Comparison of ENCODE assay signal across 8 cellular contexts in genomic region chr12:89040146-89040964, GRCh38.
A peak's percentile ranks its signal among the peaks of the same experiment; 100 is the strongest.
DNase-seq lines count a peak whose midpoint lies in the region; ATAC-seq and TF ChIP-seq lines count a peak whose summit lies in the region.

No MANE protein-coding gene starts in this region.

- no peak for TF ChIP-seq POLR2A in sigmoid colon (IDR thresholded peaks at IDR 0.05)

- H3K4me1 ChIP-seq in RWPE2 (ENCODE audit: insufficient read depth, poor library complexity, severe bottlenecking) (peaks cover 5% of the 10 kb centered on the region), sigmoid colon (no peaks in the 10 kb centered on the region)

- DNase-seq in RWPE2 (ENCODE audit: low spot score): no peak
- peak; percentile 64 for DNase-seq in activated gamma-delta T cell treated with Interleukin-2 at 50 U/mL for 16 hours
- peak; percentile 72 for DNase-seq in stimulated activated CD4-positive, alpha-beta T cell treated with anti-CD3 and anti-CD28 coated beads, Interleukin-12 subunit alpha, Interleukin-12 subunit beta, amount 100 ng/mL, for 4 hours
- no peak for DNase-seq in NAMALWA (ENCODE audit: low spot score)
- no peak for DNase-seq in NCI-H524 treated with DMSO at 0.1 percent for 48 hours (lab: John Stamatoyannopoulos, UW)
- no peak for DNase-seq in sigmoid colon

- no peak for TF ChIP-seq EP300 in sigmoid colon (IDR thresholded peaks at IDR 0.05)

- no peaks in the 10 kb centered on the region for H3K27me3 ChIP-seq in RWPE2 (ENCODE audit: insufficient read depth, poor library complexity, severe bottlenecking)
- no peaks in the 10 kb centered on the region for H3K27me3 ChIP-seq in sigmoid colon

- no peaks in the 10 kb centered on the region for H3K9me3 ChIP-seq in RWPE2 (ENCODE audit: severe bottlenecking)
- H3K9me3 ChIP-seq in sigmoid colon: no peaks in the 10 kb centered on the region

- H3K4me3 ChIP-seq in RWPE2 (ENCODE audit: severe bottlenecking) (no peak overlapping the region), sigmoid colon (no peak overlapping the region)

- no peak overlapping the region for H3K27ac ChIP-seq in RWPE2 (ENCODE audit: poor library complexity, severe bottlenecking)
- H3K27ac ChIP-seq in sigmoid colon: no peak overlapping the region

- intact Hi-C loops in sigmoid colon (cut with DNase I): no loop called here

- WGBS in sigmoid colon, 2 donors: 56 to 82% methylated on average over 10 of the region's 10 CpGs

- no peaks in the 10 kb centered on the region for H3K36me3 ChIP-seq in RWPE2 (ENCODE audit: low read depth)
- H3K36me3 ChIP-seq in sigmoid colon: no peaks in the 10 kb centered on the region

- ATAC-seq in GM18868 (IDR thresholded peaks at IDR 0.05; ENCODE audit: unreplicated experiment) (peak; percentile 96), HG02885 (IDR thresholded peaks at IDR 0.05; ENCODE audit: poor library complexity, unreplicated experiment) (peak; percentile 99), RWPE2 (ENCODE audit: low read depth) (peak; percentile 58)

- TF ChIP-seq CTCF in RWPE2 (IDR thresholded peaks at IDR 0.05; ENCODE audit: poor library complexity, severe bottlenecking) (no peak), sigmoid colon (IDR thresholded peaks at IDR 0.05) (no peak)

Comparison
In these comparisons a context has a peak if more than half of its experiments do, and no peak if none do; other contexts are left out.
1. DNase-seq: peak in activated gamma-delta T cell treated with Interleukin-2 at 50 U/mL for 16 hours (single experiment) and stimulated activated CD4-positive, alpha-beta T cell treated with anti-CD3 and anti-CD28 coated beads, Interleukin-12 subunit alpha, Interleukin-12 subunit beta, amount 100 ng/mL, for 4 hours (single experiment); none in RWPE2 (single experiment), NAMALWA (single experiment), NCI-H524 treated with DMSO at 0.1 percent for 48 hours (single experiment) and sigmoid colon (single experiment).
2. Peak in every context shown above with its lines, with median percentiles within 50 percentile points of each other: ATAC-seq.